ENCODE assay signal across 17 cellular contexts in the genomic region with DNA sequence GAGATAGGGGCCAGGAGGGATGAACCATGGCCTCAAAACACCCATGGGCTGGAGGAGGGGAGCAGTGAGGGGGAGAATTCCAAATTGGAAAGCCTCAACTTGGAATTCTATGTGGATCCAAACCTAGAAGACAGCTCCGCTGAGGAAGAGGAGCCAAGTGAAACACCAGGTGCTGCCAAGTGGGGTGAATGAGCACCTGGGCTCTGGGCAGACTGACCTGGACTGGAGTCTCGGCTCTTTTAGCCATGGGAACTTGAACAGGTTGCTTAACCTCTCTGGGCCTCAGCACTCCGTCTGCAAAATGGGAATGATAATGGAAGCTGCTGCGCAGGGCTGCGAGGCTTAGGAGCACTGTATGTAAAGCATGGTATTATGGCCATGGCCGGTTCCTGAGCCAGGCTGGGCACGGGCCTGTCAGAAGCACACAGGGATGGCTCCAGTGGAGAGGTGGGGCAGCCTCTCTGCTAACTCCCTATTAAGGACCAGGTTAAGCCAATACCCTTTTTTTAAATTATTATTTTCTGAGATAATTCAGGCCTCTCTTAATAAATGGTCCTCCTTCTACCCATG.
DNase-seq lines count a peak whose midpoint lies in the region; ATAC-seq lines count a peak whose summit lies in the region.
"Had no signal": no experiment of that assay in that cellular context is flagged by ENCODE, and none has a peak within 500 bp of the region (broad histone marks: within the 10 kb centered on the region; RNA-seq: fewer than 3 reads in every experiment).

No MANE protein-coding gene starts in this region.

- H3K36me3 ChIP-seq in BLaER1 treated with 17β-estradiol and CSF1 and Interleukin-3, amounts not matched to agents 10 nM and 100 nM, result no peaks in the 10 kb centered on the region
- H3K36me3 ChIP-seq in CD4-positive, alpha-beta memory T cell (ENCODE audit: insufficient read depth, low read length), result no peaks in the 10 kb centered on the region
- H3K36me3 ChIP-seq: BE2C, Peyer's patch, prostate gland, thoracic aorta had no signal

- H3K4me1 Mint-ChIP-seq in CD4-positive, alpha-beta memory T cell, result peaks cover 22 to 55% (median 33%) of the 10 kb centered on the region in 4 donors
- H3K4me1 Mint-ChIP-seq in activated T-helper 1 cell treated with anti-CD3 and anti-CD28 coated beads, Interleukin-12 subunit alpha, Interleukin-12 subunit beta, Interleukin-2, Interleukin-4 antibody, amounts not matched to agents 30 ng/mL and 10 ng/mL and 1 ng/mL, durations not matched to agents 14 hours and 24 hours and 36 hours (ENCODE audit: low read depth), result peaks cover 19% of the 10 kb centered on the region
- H3K4me1 Mint-ChIP-seq in naive thymus-derived CD8-positive, alpha-beta T cell, result peaks cover 25 to 57% (median 46%) of the 10 kb centered on the region in 4 donors

- H3K27ac Mint-ChIP-seq in CD4-positive, alpha-beta memory T cell, result peak overlapping the region in 6 of 7 donors; percentile 17 to 86 (median 62)
- no peak overlapping the region for H3K27ac Mint-ChIP-seq in activated T-helper 1 cell treated with anti-CD3 and anti-CD28 coated beads, Interleukin-12 subunit alpha, Interleukin-12 subunit beta, Interleukin-2, Interleukin-4 antibody, amounts not matched to agents 30 ng/mL and 10 ng/mL and 1 ng/mL, durations not matched to agents 14 hours and 24 hours and 36 hours
- H3K27ac Mint-ChIP-seq in naive thymus-derived CD8-positive, alpha-beta T cell, result peak overlapping the region in 7 of 10 donors; percentile 3 to 88 (median 62)

- peak overlapping the region in 2 of 11 experiments; percentile 7 to 23; a peak in 2 of 22 replicates for H3K27ac ChIP-seq in BLaER1 treated with 17β-estradiol and CSF1 and Interleukin-3, amounts not matched to agents 10 nM and 100 nM
- H3K27ac ChIP-seq in CD4-positive, alpha-beta memory T cell (ENCODE audit: low read depth, low read length), result no peak overlapping the region
- H3K27ac ChIP-seq: prostate gland, thoracic aorta had no signal

- CTCF ChIA-PET in CD4-positive, alpha-beta memory T cell (lab: Charles Lee; ENCODE audit: partially characterized antibody), result interaction anchor here (0.6 kb wide), 1 partner anchor 181 kb away, joined by 3 read pairs; no protein-coding TSS in a partner anchor

- H3K9ac ChIP-seq in BLaER1 treated with 17β-estradiol and CSF1 and Interleukin-3, amounts not matched to agents 10 nM and 100 nM, result no peak overlapping the region
- H3K9ac ChIP-seq: SK-N-SH had no signal

- H3K4me2 ChIP-seq in BLaER1 treated with 17β-estradiol and CSF1 and Interleukin-3, amounts not matched to agents 10 nM and 100 nM, result peak overlapping the region; percentile 76 to 95 (median 82)
- H3K4me2 ChIP-seq: SK-N-SH had no signal

- H3K9me3 ChIP-seq in BLaER1 treated with 17β-estradiol and CSF1 and Interleukin-3, amounts not matched to agents 10 nM and 100 nM (replicated peaks in 1 of 11), result no peaks in the 10 kb centered on the region
- no peaks in the 10 kb centered on the region for H3K9me3 ChIP-seq in CD4-positive, alpha-beta memory T cell (ENCODE audit: control insufficient read depth in 1 of 2, low read length in 2 of 2)
- H3K9me3 ChIP-seq: BE2C, Peyer's patch, prostate gland, SK-N-SH, thoracic aorta had no signal

- intact Hi-C loops in CD4-positive, alpha-beta memory T cell (cut with micrococcal nuclease), result loop anchor here (2.0 kb wide), 1 partner anchor 286 kb away; no protein-coding TSS in a partner anchor
- intact Hi-C loops in activated T-helper 1 cell treated with anti-CD3 and anti-CD28 coated beads, Interleukin-12 subunit alpha, Interleukin-12 subunit beta, Interleukin-2, Interleukin-4 antibody, amounts not matched to agents 30 ng/mL and 10 ng/mL and 1 ng/mL, durations not matched to agents 14 hours and 24 hours and 36 hours (cut with micrococcal nuclease), result loop anchor here (5.0 kb wide), 1 partner anchor 286 kb away; a partner anchor contains a TSS

- H3K4me1 ChIP-seq in BLaER1 treated with 17β-estradiol and CSF1 and Interleukin-3, amounts not matched to agents 10 nM and 100 nM, result peaks cover 40 to 85% (median 83%) of the 10 kb centered on the region in 10 experiments
- peaks cover 58% of the 10 kb centered on the region for H3K4me1 ChIP-seq in CD4-positive, alpha-beta memory T cell (ENCODE audit: insufficient read depth, low read length)
- H3K4me1 ChIP-seq: prostate gland had no signal

- H3K9me3 Mint-ChIP-seq in CD4-positive, alpha-beta memory T cell, result no peaks in the 10 kb centered on the region
- H3K9me3 Mint-ChIP-seq in activated T-helper 1 cell treated with anti-CD3 and anti-CD28 coated beads, Interleukin-12 subunit alpha, Interleukin-12 subunit beta, Interleukin-2, Interleukin-4 antibody, amounts not matched to agents 30 ng/mL and 10 ng/mL and 1 ng/mL, durations not matched to agents 14 hours and 24 hours and 36 hours, result no peaks in the 10 kb centered on the region
- H3K9me3 Mint-ChIP-seq in naive thymus-derived CD8-positive, alpha-beta T cell, result no peaks in the 10 kb centered on the region

- POLR2A ChIA-PET in CD4-positive, alpha-beta memory T cell (lab: Charles Lee; ENCODE audit: partially characterized antibody), result interaction anchor here (1.1 to 1.4 kb wide), 2 partner anchors 14 to 281 kb away, joined by 3 to 4 read pairs; a partner anchor contains a TSS
- POLR2A ChIA-PET in naive thymus-derived CD8-positive, alpha-beta T cell (lab: Charles Lee), result no interaction called here

- H4K20me1 ChIP-seq in BLaER1 treated with 17β-estradiol and CSF1 and Interleukin-3, amounts not matched to agents 10 nM and 100 nM, result peaks cover 4 to 88% (median 22%) of the 10 kb centered on the region in 11 experiments; a peak in 14 of 22 replicates

- peaks cover 0 to 95% (median 5%) of the 10 kb centered on the region in 11 experiments; a peak in 12 of 22 replicates for H3K27me3 ChIP-seq in BLaER1 treated with 17β-estradiol and CSF1 and Interleukin-3, amounts not matched to agents 10 nM and 100 nM
- no peaks in the 10 kb centered on the region for H3K27me3 ChIP-seq in CD4-positive, alpha-beta memory T cell (ENCODE audit: insufficient read depth, low read length)
- H3K27me3 ChIP-seq: BE2C, Peyer's patch had no signal

- H3K36me3 Mint-ChIP-seq in CD4-positive, alpha-beta memory T cell, result no peaks in the 10 kb centered on the region
- no peaks in the 10 kb centered on the region for H3K36me3 Mint-ChIP-seq in activated T-helper 1 cell treated with anti-CD3 and anti-CD28 coated beads, Interleukin-12 subunit alpha, Interleukin-12 subunit beta, Interleukin-2, Interleukin-4 antibody, amounts not matched to agents 30 ng/mL and 10 ng/mL and 1 ng/mL, durations not matched to agents 14 hours and 24 hours and 36 hours (ENCODE audit: low read depth)
- no peaks in the 10 kb centered on the region for H3K36me3 Mint-ChIP-seq in naive thymus-derived CD8-positive, alpha-beta T cell

- no peak for DNase-seq in CD4-positive, alpha-beta memory T cell
- DNase-seq in activated T-helper 1 cell treated with anti-CD3 and anti-CD28 coated beads, Interleukin-12 subunit alpha, Interleukin-12 subunit beta, Interleukin-2, Interleukin-4 antibody, amounts not matched to agents 30 ng/mL and 10 ng/mL and 1 ng/mL, durations not matched to agents 14 hours and 24 hours and 36 hours (ENCODE audit: low spot score), result no peak
- peak in 1 of 10 donors; percentile 35 for DNase-seq in naive thymus-derived CD8-positive, alpha-beta T cell
- DNase-seq in cortex of kidney (lab: John Stamatoyannopoulos, UW) (no peak), foreskin melanocyte (no peak), activated gamma-delta T cell treated with Interleukin-2 at 50 U/mL for 16 hours (no peak)
- DNase-seq: BE2C; DMS53; NCI-H1417 treated with DMSO at 0.1 percent for 48 hours; NCI-H82; Peyer's patch; SK-N-SH; stimulated activated CD4-positive, alpha-beta T cell treated with anti-CD3 and anti-CD28 coated beads, Interleukin-4, amount 100 ng/mL, for 24 hours had no signal

- H3K27me3 Mint-ChIP-seq in CD4-positive, alpha-beta memory T cell, result peaks cover 4 to 11% of the 10 kb centered on the region in 2 donors
- peaks cover 41% of the 10 kb centered on the region for H3K27me3 Mint-ChIP-seq in activated T-helper 1 cell treated with anti-CD3 and anti-CD28 coated beads, Interleukin-12 subunit alpha, Interleukin-12 subunit beta, Interleukin-2, Interleukin-4 antibody, amounts not matched to agents 30 ng/mL and 10 ng/mL and 1 ng/mL, durations not matched to agents 14 hours and 24 hours and 36 hours (ENCODE audit: insufficient read depth)
- H3K27me3 Mint-ChIP-seq in naive thymus-derived CD8-positive, alpha-beta T cell, result peaks cover 5 to 45% (median 25%) of the 10 kb centered on the region in 5 donors

- ATAC-seq in naive thymus-derived CD8-positive, alpha-beta T cell, result peak in 1 of 2 donors; percentile 12

- peak overlapping the region; percentile 61 to 82 (median 78) for H3K4me3 Mint-ChIP-seq in CD4-positive, alpha-beta memory T cell
- H3K4me3 Mint-ChIP-seq in activated T-helper 1 cell treated with anti-CD3 and anti-CD28 coated beads, Interleukin-12 subunit alpha, Interleukin-12 subunit beta, Interleukin-2, Interleukin-4 antibody, amounts not matched to agents 30 ng/mL and 10 ng/mL and 1 ng/mL, durations not matched to agents 14 hours and 24 hours and 36 hours, result peak overlapping the region; percentile 59
- peak overlapping the region; percentile 36 to 86 (median 70) for H3K4me3 Mint-ChIP-seq in naive thymus-derived CD8-positive, alpha-beta T cell

- H3K4me3 ChIP-seq in BLaER1 treated with 17β-estradiol and CSF1 and Interleukin-3, amounts not matched to agents 10 nM and 100 nM, result no peak overlapping the region
- no peak overlapping the region for H3K4me3 ChIP-seq in CD4-positive, alpha-beta memory T cell (ENCODE audit: low read length in 2 of 2)
- H3K4me3 ChIP-seq: Peyer's patch, prostate gland, skin epidermis, thoracic aorta had no signal
